Comparison of ENCODE assay signal across 25 cellular contexts in the genomic region with DNA sequence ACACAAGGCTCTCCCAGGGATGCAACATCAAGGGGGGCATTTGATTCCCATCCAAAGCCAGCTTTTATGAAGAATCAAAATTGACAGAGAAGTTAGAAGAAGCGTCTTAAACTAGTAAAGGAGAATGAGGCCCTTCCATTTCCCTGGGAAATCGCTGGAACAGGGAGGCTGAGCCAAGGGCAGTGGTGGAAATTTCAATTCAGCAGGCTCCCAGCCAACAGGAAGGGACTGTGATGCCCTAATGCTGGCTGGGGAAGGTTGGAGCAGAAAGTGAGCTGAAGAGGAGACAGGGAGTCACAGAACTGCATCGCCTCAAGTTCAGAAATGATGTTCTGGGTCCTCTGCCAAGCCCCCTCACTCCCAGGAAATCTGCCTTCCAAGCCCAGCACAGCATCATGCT.
"Had no signal": no experiment of that assay in that cellular context is flagged by ENCODE, and none has a peak within 500 bp of the region (broad histone marks: within the 10 kb centered on the region; RNA-seq: fewer than 3 reads in every experiment).

No MANE protein-coding gene starts in this region.

- H3K27ac Mint-ChIP-seq: activated B cell treated with CpG ODN at 0.5 μM for 24 hours; activated CD8-positive, alpha-beta memory T cell treated with anti-CD3 and anti-CD28 coated beads, Interleukin-2, amount 10 ng/mL, durations not matched to agents 7 days and 5 days; activated CD8-positive, alpha-beta T cell treated with anti-CD3 and anti-CD28 coated beads for 36 hours; activated naive CD4-positive, alpha-beta T cell treated with anti-CD3 and anti-CD28 coated beads, Interleukin-2, amount 50 U/mL, for 24 hours; activated T-helper 1 cell treated with anti-CD3 and anti-CD28 coated beads, Interleukin-12 subunit alpha, Interleukin-12 subunit beta, Interleukin-2, Interleukin-4 antibody, amounts not matched to agents 30 ng/mL and 10 ng/mL and 1 ng/mL, durations not matched to agents 14 hours and 24 hours and 36 hours; endodermal cell; stimulated activated naive B cell treated with anti-CD40 and anti-IgM and Interleukin-4, amounts not matched to agents 10 μg/mL and 1 μg/mL and 100 μg/mL, for 72 hours had no signal

- H3K9me3 Mint-ChIP-seq: activated CD8-positive, alpha-beta T cell treated with anti-CD3 and anti-CD28 coated beads for 36 hours; activated naive CD4-positive, alpha-beta T cell treated with anti-CD3 and anti-CD28 coated beads, Interleukin-2, amount 50 U/mL, for 24 hours; activated T-helper 1 cell treated with anti-CD3 and anti-CD28 coated beads, Interleukin-12 subunit alpha, Interleukin-12 subunit beta, Interleukin-2, Interleukin-4 antibody, amounts not matched to agents 30 ng/mL and 10 ng/mL and 1 ng/mL, durations not matched to agents 14 hours and 24 hours and 36 hours had no signal

- H3K27me3 ChIP-seq: colonic mucosa, esophagus squamous epithelium, gastroesophageal sphincter, heart left ventricle, tibial artery had no signal

- H3K36me3 Mint-ChIP-seq: activated CD8-positive, alpha-beta memory T cell treated with anti-CD3 and anti-CD28 coated beads, Interleukin-2, amount 10 ng/mL, durations not matched to agents 7 days and 5 days; activated naive CD4-positive, alpha-beta T cell treated with anti-CD3 and anti-CD28 coated beads, Interleukin-2, amount 50 U/mL, for 24 hours; stimulated activated naive B cell treated with anti-CD40 and anti-IgM and Interleukin-4, amounts not matched to agents 10 μg/mL and 1 μg/mL and 100 μg/mL, for 72 hours had no signal

- H3K27me3 Mint-ChIP-seq: activated B cell treated with CpG ODN at 0.5 μM for 24 hours; activated CD8-positive, alpha-beta memory T cell treated with anti-CD3 and anti-CD28 coated beads, Interleukin-2, amount 10 ng/mL, durations not matched to agents 7 days and 5 days; activated CD8-positive, alpha-beta T cell treated with anti-CD3 and anti-CD28 coated beads for 36 hours; activated naive CD4-positive, alpha-beta T cell treated with anti-CD3 and anti-CD28 coated beads, Interleukin-2, amount 50 U/mL, for 24 hours; brain had no signal

- H3K4me1 Mint-ChIP-seq: activated B cell treated with CpG ODN at 0.5 μM for 24 hours; activated CD8-positive, alpha-beta memory T cell treated with anti-CD3 and anti-CD28 coated beads, Interleukin-2, amount 10 ng/mL, durations not matched to agents 7 days and 5 days; activated naive CD4-positive, alpha-beta T cell treated with anti-CD3 and anti-CD28 coated beads, Interleukin-2, amount 50 U/mL, for 24 hours; endodermal cell; stimulated activated naive B cell treated with anti-CD40 and anti-IgM and Interleukin-4, amounts not matched to agents 10 μg/mL and 1 μg/mL and 100 μg/mL, for 72 hours had no signal

- H3K4me3 ChIP-seq: colonic mucosa, esophagus squamous epithelium, gastroesophageal sphincter, heart left ventricle, tibial artery had no signal

- H3K4me3 Mint-ChIP-seq: activated B cell treated with CpG ODN at 0.5 μM for 24 hours; activated CD8-positive, alpha-beta memory T cell treated with anti-CD3 and anti-CD28 coated beads, Interleukin-2, amount 10 ng/mL, durations not matched to agents 7 days and 5 days; activated CD8-positive, alpha-beta T cell treated with anti-CD3 and anti-CD28 coated beads for 36 hours; activated naive CD4-positive, alpha-beta T cell treated with anti-CD3 and anti-CD28 coated beads, Interleukin-2, amount 50 U/mL, for 24 hours; activated T-helper 1 cell treated with anti-CD3 and anti-CD28 coated beads, Interleukin-12 subunit alpha, Interleukin-12 subunit beta, Interleukin-2, Interleukin-4 antibody, amounts not matched to agents 30 ng/mL and 10 ng/mL and 1 ng/mL, durations not matched to agents 14 hours and 24 hours and 36 hours; brain; endodermal cell; nephron; stimulated activated naive B cell treated with anti-CD40 and anti-IgM and Interleukin-4, amounts not matched to agents 10 μg/mL and 1 μg/mL and 100 μg/mL, for 72 hours had no signal

- DNase-seq: activated B cell treated with CpG ODN at 0.5 μM for 24 hours; activated CD4-positive, alpha-beta T cell treated with anti-CD3 and anti-CD28 coated beads for 48 hours; activated CD8-positive, alpha-beta memory T cell treated with anti-CD3 and anti-CD28 coated beads, Interleukin-2, amount 10 ng/mL, durations not matched to agents 7 days and 5 days; activated CD8-positive, alpha-beta T cell treated with anti-CD3 and anti-CD28 coated beads for 36 hours; activated gamma-delta T cell; aorta; colonic mucosa; endodermal cell; esophagus squamous epithelium; heart left ventricle; left colon; mesenchymal stem cell; small intestine; stimulated activated CD4-positive, alpha-beta T cell treated with anti-CD3 and anti-CD28 coated beads, Interleukin-2, amount 100 ng/mL, for 48 hours; stimulated activated CD8-positive, alpha-beta memory T cell treated with anti-CD3 and anti-CD28 coated beads, Interleukin-4, amount 100 ng/mL, for 48 hours; stimulated activated naive B cell treated with anti-CD40 and anti-IgM and Interleukin-4, amounts not matched to agents 10 μg/mL and 1 μg/mL and 100 μg/mL, for 72 hours; T-helper 1 cell; T1000; tibial artery had no signal

- H3K27ac ChIP-seq: colonic mucosa, esophagus squamous epithelium, gastroesophageal sphincter, heart left ventricle, parathyroid adenoma, tibial artery had no signal
